In genomic region chr3:196634224-196634623, GRCh38 we compare ENCODE assay signal across 15 cellular contexts. TPM values are rescaled to one million over a fixed set of nuclear protein-coding genes. Genes with fewer than 3 reads are reported as not detected.
DNase-seq lines count a peak whose midpoint lies in the region; ATAC-seq lines count a peak whose summit lies in the region.
"Had no signal": no experiment of that assay in that cellular context is flagged by ENCODE, and none has a peak within 500 bp of the region (broad histone marks: within the 10 kb centered on the region; RNA-seq: fewer than 3 reads in every experiment).

No MANE protein-coding gene starts in this region.

- peaks cover 14% of the 10 kb centered on the region for H3K36me3 Mint-ChIP-seq in T-helper 2 cell treated with Interferon-gamma antibody and Interleukin-4, amounts not matched to agents 5 μg/mL and 100 μg/mL, for 36 hours (ENCODE audit: low read depth)
- H3K36me3 Mint-ChIP-seq in dendritic cell treated with granulocyte-macrophage colony-stimulating factor and Interleukin-4, amounts not matched to agents 40 ng/mL and 50 ng/mL, for 4 days (ENCODE audit: low read depth), result peaks cover 50% of the 10 kb centered on the region
- peaks cover 9% of the 10 kb centered on the region for H3K36me3 Mint-ChIP-seq in stimulated activated effector memory CD8-positive, alpha-beta T cell treated with anti-CD3 and anti-CD28 coated beads, Interleukin-12 subunit alpha, Interleukin-12 subunit beta, amount 100 ng/mL, for 72 hours
- no peaks in the 10 kb centered on the region for H3K36me3 Mint-ChIP-seq in T-cell

- peak overlapping the region; percentile 98 for H3K27ac Mint-ChIP-seq in T-helper 2 cell treated with Interferon-gamma antibody and Interleukin-4, amounts not matched to agents 5 μg/mL and 100 μg/mL, for 36 hours
- H3K27ac Mint-ChIP-seq in dendritic cell treated with granulocyte-macrophage colony-stimulating factor and Interleukin-4, amounts not matched to agents 40 ng/mL and 50 ng/mL, for 4 days, result peak overlapping the region; percentile 97
- peak overlapping the region; percentile 83 for H3K27ac Mint-ChIP-seq in stimulated activated effector memory CD8-positive, alpha-beta T cell treated with anti-CD3 and anti-CD28 coated beads, Interleukin-12 subunit alpha, Interleukin-12 subunit beta, amount 100 ng/mL, for 72 hours
- H3K27ac Mint-ChIP-seq in T-cell, result peak overlapping the region in 1 of 2 donors; percentile 86

- POLR2A ChIA-PET in T-cell (lab: Charles Lee), result no interaction called here

- H3K9me3 Mint-ChIP-seq in T-helper 2 cell treated with Interferon-gamma antibody and Interleukin-4, amounts not matched to agents 5 μg/mL and 100 μg/mL, for 36 hours, result no peaks in the 10 kb centered on the region
- H3K9me3 Mint-ChIP-seq in dendritic cell treated with granulocyte-macrophage colony-stimulating factor and Interleukin-4, amounts not matched to agents 40 ng/mL and 50 ng/mL, for 4 days, result no peaks in the 10 kb centered on the region
- H3K9me3 Mint-ChIP-seq in stimulated activated effector memory CD8-positive, alpha-beta T cell treated with anti-CD3 and anti-CD28 coated beads, Interleukin-12 subunit alpha, Interleukin-12 subunit beta, amount 100 ng/mL, for 72 hours, result no peaks in the 10 kb centered on the region
- H3K9me3 Mint-ChIP-seq in T-cell, result no peaks in the 10 kb centered on the region

- H3K4me3 Mint-ChIP-seq in T-helper 2 cell treated with Interferon-gamma antibody and Interleukin-4, amounts not matched to agents 5 μg/mL and 100 μg/mL, for 36 hours, result peak overlapping the region; percentile 57
- peak overlapping the region; percentile 88 for H3K4me3 Mint-ChIP-seq in dendritic cell treated with granulocyte-macrophage colony-stimulating factor and Interleukin-4, amounts not matched to agents 40 ng/mL and 50 ng/mL, for 4 days
- H3K4me3 Mint-ChIP-seq in stimulated activated effector memory CD8-positive, alpha-beta T cell treated with anti-CD3 and anti-CD28 coated beads, Interleukin-12 subunit alpha, Interleukin-12 subunit beta, amount 100 ng/mL, for 72 hours, result peak overlapping the region; percentile 72
- peak overlapping the region in 1 of 3 donors; percentile 81 for H3K4me3 Mint-ChIP-seq in T-cell

- CTCF ChIA-PET in T-cell (lab: Charles Lee), result no interaction called here

- H3K27me3 Mint-ChIP-seq in T-helper 2 cell treated with Interferon-gamma antibody and Interleukin-4, amounts not matched to agents 5 μg/mL and 100 μg/mL, for 36 hours (ENCODE audit: low read depth), result no peaks in the 10 kb centered on the region
- H3K27me3 Mint-ChIP-seq in dendritic cell treated with granulocyte-macrophage colony-stimulating factor and Interleukin-4, amounts not matched to agents 40 ng/mL and 50 ng/mL, for 4 days, result no peaks in the 10 kb centered on the region
- H3K27me3 Mint-ChIP-seq in T-cell, result no peaks in the 10 kb centered on the region

- intact Hi-C loops in dendritic cell treated with granulocyte-macrophage colony-stimulating factor and Interleukin-4, amounts not matched to agents 40 ng/mL and 50 ng/mL, for 4 days (cut with micrococcal nuclease), result loop anchor here (1.0 kb wide), 1 partner anchor 9 kb away; no protein-coding TSS in a partner anchor

- H3K4me1 Mint-ChIP-seq in T-helper 2 cell treated with Interferon-gamma antibody and Interleukin-4, amounts not matched to agents 5 μg/mL and 100 μg/mL, for 36 hours (ENCODE audit: low read depth), result peaks cover 57% of the 10 kb centered on the region
- H3K4me1 Mint-ChIP-seq in dendritic cell treated with granulocyte-macrophage colony-stimulating factor and Interleukin-4, amounts not matched to agents 40 ng/mL and 50 ng/mL, for 4 days (ENCODE audit: low read depth), result peaks cover 80% of the 10 kb centered on the region
- H3K4me1 Mint-ChIP-seq in stimulated activated effector memory CD8-positive, alpha-beta T cell treated with anti-CD3 and anti-CD28 coated beads, Interleukin-12 subunit alpha, Interleukin-12 subunit beta, amount 100 ng/mL, for 72 hours, result peaks cover 64% of the 10 kb centered on the region
- H3K4me1 Mint-ChIP-seq in T-cell, result peaks cover 72 to 80% (median 77%) of the 10 kb centered on the region in 3 donors

- DNase-seq in T-helper 2 cell treated with Interferon-gamma antibody and Interleukin-4, amounts not matched to agents 5 μg/mL and 100 μg/mL, for 36 hours (ENCODE audit: low spot score), result no peak
- DNase-seq in T-helper 2 cell, result no peak
- peak; percentile 94 for DNase-seq in MV-4-11 (lab: John Stamatoyannopoulos, UW)
- DNase-seq in stimulated activated effector memory CD8-positive, alpha-beta T cell treated with anti-CD3 and anti-CD28 coated beads, Interleukin-12 subunit alpha, Interleukin-12 subunit beta, amount 100 ng/mL, for 72 hours (ENCODE audit: low spot score in 2 of 2), result no peak
- no peak for DNase-seq in activated gamma-delta T cell (lab: John Stamatoyannopoulos, UW)
- no peak for DNase-seq in T-cell
- DNase-seq: 8988T; activated CD8-positive, alpha-beta memory T cell treated with anti-CD3 and anti-CD28 coated beads, Interleukin-2, amount 50 U/mL, for 4 hours; amygdala; DMS53; effector CD4-positive, alpha-beta T cell; NCI-H1694; stimulated activated CD4-positive, alpha-beta T cell treated with anti-CD3 and anti-CD28 coated beads, Interleukin-4, amount 100 ng/mL, for 1 hour had no signal

- ATAC-seq in stimulated activated effector memory CD8-positive, alpha-beta T cell treated with anti-CD3 and anti-CD28 coated beads, Interleukin-12 subunit alpha, Interleukin-12 subunit beta, amount 100 ng/mL, for 72 hours, result no peak
- ATAC-seq in HG02623 (IDR thresholded peaks at IDR 0.05; ENCODE audit: unreplicated experiment) (no peak), T-cell (replicated peaks in 1 of 4) (no peak)

RNA-seq across cellular contexts. Expression of gene NRROS, which starts 5.3 kb away (rescaled TPM):
- 10 to 100 TPM in 4 of 5 donors, 1 to 10 TPM in 1; 7.6 to 16.8 (median 15.6) TPM for total RNA-seq in T-cell
